Comparison of ENCODE assay signal across 8 cellular contexts in genomic region chr2:23760746-23761145, GRCh38.
DNase-seq lines count a peak whose midpoint lies in the region; ATAC-seq and TF ChIP-seq lines count a peak whose summit lies in the region.

No MANE protein-coding gene starts in this region.

- no peaks in the 10 kb centered on the region for H3K27me3 ChIP-seq in OCI-LY3 (ENCODE audit: low read depth, low read length)

- H3K9me3 ChIP-seq in OCI-LY3 (ENCODE audit: insufficient read depth, low read length) = no peaks in the 10 kb centered on the region

- no peak overlapping the region for H3K4me2 ChIP-seq in OCI-LY3 (ENCODE audit: low read length)

- ATAC-seq in HG03354 (IDR thresholded peaks at IDR 0.05; ENCODE audit: poor library complexity, severe bottlenecking, unreplicated experiment) = no peak
- ATAC-seq in HG03378 (IDR thresholded peaks at IDR 0.05; ENCODE audit: unreplicated experiment) = no peak
- no peak for ATAC-seq in GM21447 (IDR thresholded peaks at IDR 0.05; ENCODE audit: unreplicated experiment)

- peaks cover 5% of the 10 kb centered on the region for H3K36me3 ChIP-seq in OCI-LY3 (replicated peaks; ENCODE audit: low read depth, low read length)

- H3K4me3 ChIP-seq in OCI-LY3 (ENCODE audit: low read length) (no peak overlapping the region), fibroblast of mammary gland (ENCODE audit: control insufficient read depth, low read depth, low read length) (no peak overlapping the region)

- no peak overlapping the region for H2AFZ ChIP-seq in OCI-LY3 (ENCODE audit: low read depth, low read length)

- H4K20me1 ChIP-seq in OCI-LY3 (ENCODE audit: insufficient read depth, low read length) = no peaks in the 10 kb centered on the region

- H3K9ac ChIP-seq in OCI-LY3 (ENCODE audit: low read length) = no peak overlapping the region

- H3K79me2 ChIP-seq in OCI-LY3 (ENCODE audit: low read length) = no peaks in the 10 kb centered on the region

- H3K4me1 ChIP-seq in OCI-LY3 (ENCODE audit: low read length) = no peaks in the 10 kb centered on the region

- TF ChIP-seq CTCF in OCI-LY3 (IDR thresholded peaks at IDR 0.05; ENCODE audit: low read depth, low read length) = peak; percentile 29
- peak; percentile 27 for TF ChIP-seq CTCF in fibroblast of mammary gland (conservative IDR thresholded peaks at IDR 0.05; ENCODE audit: control insufficient read depth, insufficient read depth, low read depth, low read length)

- DNase-seq in NCI-H1436 (lab: John Stamatoyannopoulos, UW) (peak; percentile 3), NCI-H1436 treated with DMSO at 0.1 percent for 48 hours (lab: John Stamatoyannopoulos, UW) (no peak), fibroblast of mammary gland (ENCODE audit: low read depth) (peak; percentile 71), stromal cell of bone marrow (ENCODE audit: low read depth) (peak; percentile 37)

- H3K27ac ChIP-seq in OCI-LY3 (ENCODE audit: low read length) = no peak overlapping the region
